In genomic region chr6:31665501-31666336, GRCh38 we compare ENCODE assay signal across 1 cellular context.
TF ChIP-seq lines count a peak whose summit lies in the region.

Gene CSNK2B (plus strand): TSS chr6:31666080. CDS start chr6:31666832, 752 bp downstream.

TF ChIP-seq in GM12878, 131 proteins besides CTCF, POLR2A, EP300 and RAD21 (continued from another document and continues in another):
- TF ChIP-seq, protein P1, sequence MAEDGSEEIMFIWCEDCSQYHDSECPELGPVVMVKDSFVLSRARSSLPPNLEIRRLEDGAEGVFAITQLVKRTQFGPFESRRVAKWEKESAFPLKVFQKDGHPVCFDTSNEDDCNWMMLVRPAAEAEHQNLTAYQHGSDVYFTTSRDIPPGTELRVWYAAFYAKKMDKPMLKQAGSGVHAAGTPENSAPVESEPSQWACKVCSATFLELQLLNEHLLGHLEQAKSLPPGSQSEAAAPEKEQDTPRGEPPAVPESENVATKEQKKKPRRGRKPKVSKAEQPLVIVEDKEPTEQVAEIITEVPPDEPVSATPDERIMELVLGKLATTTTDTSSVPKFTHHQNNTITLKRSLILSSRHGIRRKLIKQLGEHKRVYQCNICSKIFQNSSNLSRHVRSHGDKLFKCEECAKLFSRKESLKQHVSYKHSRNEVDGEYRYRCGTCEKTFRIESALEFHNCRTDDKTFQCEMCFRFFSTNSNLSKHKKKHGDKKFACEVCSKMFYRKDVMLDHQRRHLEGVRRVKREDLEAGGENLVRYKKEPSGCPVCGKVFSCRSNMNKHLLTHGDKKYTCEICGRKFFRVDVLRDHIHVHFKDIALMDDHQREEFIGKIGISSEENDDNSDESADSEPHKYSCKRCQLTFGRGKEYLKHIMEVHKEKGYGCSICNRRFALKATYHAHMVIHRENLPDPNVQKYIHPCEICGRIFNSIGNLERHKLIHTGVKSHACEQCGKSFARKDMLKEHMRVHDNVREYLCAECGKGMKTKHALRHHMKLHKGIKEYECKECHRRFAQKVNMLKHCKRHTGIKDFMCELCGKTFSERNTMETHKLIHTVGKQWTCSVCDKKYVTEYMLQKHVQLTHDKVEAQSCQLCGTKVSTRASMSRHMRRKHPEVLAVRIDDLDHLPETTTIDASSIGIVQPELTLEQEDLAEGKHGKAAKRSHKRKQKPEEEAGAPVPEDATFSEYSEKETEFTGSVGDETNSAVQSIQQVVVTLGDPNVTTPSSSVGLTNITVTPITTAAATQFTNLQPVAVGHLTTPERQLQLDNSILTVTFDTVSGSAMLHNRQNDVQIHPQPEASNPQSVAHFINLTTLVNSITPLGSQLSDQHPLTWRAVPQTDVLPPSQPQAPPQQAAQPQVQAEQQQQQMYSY (CRISPR knock-in tag; IDR thresholded peaks at IDR 0.05) = no peak
- TF ChIP-seq CREM (IDR thresholded peaks at IDR 0.05; ENCODE audit: low read depth) = peak; percentile 90
- no peak for TF ChIP-seq CBX5 (IDR thresholded peaks at IDR 0.05; ENCODE audit: low read depth)
- TF ChIP-seq, protein P2, sequence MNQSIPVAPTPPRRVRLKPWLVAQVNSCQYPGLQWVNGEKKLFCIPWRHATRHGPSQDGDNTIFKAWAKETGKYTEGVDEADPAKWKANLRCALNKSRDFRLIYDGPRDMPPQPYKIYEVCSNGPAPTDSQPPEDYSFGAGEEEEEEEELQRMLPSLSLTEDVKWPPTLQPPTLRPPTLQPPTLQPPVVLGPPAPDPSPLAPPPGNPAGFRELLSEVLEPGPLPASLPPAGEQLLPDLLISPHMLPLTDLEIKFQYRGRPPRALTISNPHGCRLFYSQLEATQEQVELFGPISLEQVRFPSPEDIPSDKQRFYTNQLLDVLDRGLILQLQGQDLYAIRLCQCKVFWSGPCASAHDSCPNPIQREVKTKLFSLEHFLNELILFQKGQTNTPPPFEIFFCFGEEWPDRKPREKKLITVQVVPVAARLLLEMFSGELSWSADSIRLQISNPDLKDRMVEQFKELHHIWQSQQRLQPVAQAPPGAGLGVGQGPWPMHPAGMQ (IDR thresholded peaks at IDR 0.05; ENCODE audit: borderline replicate concordance) = no peak
- TF ChIP-seq MEF2A (IDR thresholded peaks at IDR 0.05; ENCODE audit: insufficient read depth, low read depth, low read length) = no peak
- peak; percentile 87 for TF ChIP-seq MTA2 (IDR thresholded peaks at IDR 0.05; ENCODE audit: low read depth)
- peak; percentile 70 for TF ChIP-seq RAD51 (IDR thresholded peaks at IDR 0.05)
- no peak for TF ChIP-seq E2F4 (IDR thresholded peaks at IDR 0.05; ENCODE audit: low read depth, low read length)
- TF ChIP-seq SIN3A (IDR thresholded peaks at IDR 0.05; ENCODE audit: low read depth, low read length) = peak; percentile 61; the same call in 1 of the 2 replicates
- TF ChIP-seq BCLAF1 (IDR thresholded peaks at IDR 0.05) = no peak
- TF ChIP-seq CUX1 (IDR thresholded peaks at IDR 0.05; ENCODE audit: insufficient replicate concordance, low read depth, low read length) = no peak
- TF ChIP-seq CREB1 (IDR thresholded peaks at IDR 0.05; ENCODE audit: low read depth) = peak; percentile 91
- TF ChIP-seq ATF7 (IDR thresholded peaks at IDR 0.05; ENCODE audit: low read depth) = no peak
- TF ChIP-seq POLR2AphosphoS2 (IDR thresholded peaks at IDR 0.05; ENCODE audit: low read depth, low read length) = peak; percentile 59; the same call in 1 of the 2 replicates
- peak; percentile 61 for TF ChIP-seq PML (IDR thresholded peaks at IDR 0.05; ENCODE audit: low read length)
- TF ChIP-seq, protein P3, sequence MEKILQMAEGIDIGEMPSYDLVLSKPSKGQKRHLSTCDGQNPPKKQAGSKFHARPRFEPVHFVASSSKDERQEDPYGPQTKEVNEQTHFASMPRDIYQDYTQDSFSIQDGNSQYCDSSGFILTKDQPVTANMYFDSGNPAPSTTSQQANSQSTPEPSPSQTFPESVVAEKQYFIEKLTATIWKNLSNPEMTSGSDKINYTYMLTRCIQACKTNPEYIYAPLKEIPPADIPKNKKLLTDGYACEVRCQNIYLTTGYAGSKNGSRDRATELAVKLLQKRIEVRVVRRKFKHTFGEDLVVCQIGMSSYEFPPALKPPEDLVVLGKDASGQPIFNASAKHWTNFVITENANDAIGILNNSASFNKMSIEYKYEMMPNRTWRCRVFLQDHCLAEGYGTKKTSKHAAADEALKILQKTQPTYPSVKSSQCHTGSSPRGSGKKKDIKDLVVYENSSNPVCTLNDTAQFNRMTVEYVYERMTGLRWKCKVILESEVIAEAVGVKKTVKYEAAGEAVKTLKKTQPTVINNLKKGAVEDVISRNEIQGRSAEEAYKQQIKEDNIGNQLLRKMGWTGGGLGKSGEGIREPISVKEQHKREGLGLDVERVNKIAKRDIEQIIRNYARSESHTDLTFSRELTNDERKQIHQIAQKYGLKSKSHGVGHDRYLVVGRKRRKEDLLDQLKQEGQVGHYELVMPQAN (conservative IDR thresholded peaks at IDR 0.05) = peak; percentile 63
- TF ChIP-seq KAT2A (conservative IDR thresholded peaks at IDR 0.05; ENCODE audit: control insufficient read depth, low read depth, low read length) = no peak
- TF ChIP-seq MYB (IDR thresholded peaks at IDR 0.05; ENCODE audit: borderline replicate concordance, low read depth, low read length) = no peak
- TF ChIP-seq ZNF592 (IDR thresholded peaks at IDR 0.05) = no peak
- TF ChIP-seq MLLT1 (IDR thresholded peaks at IDR 0.05) = 0 out of 2 replicates have a peak, but pooled peaks have one; percentile 13
- TF ChIP-seq SMAD1 (IDR thresholded peaks at IDR 0.05; ENCODE audit: low read depth, partially characterized antibody) = no peak
- TF ChIP-seq, protein P4, sequence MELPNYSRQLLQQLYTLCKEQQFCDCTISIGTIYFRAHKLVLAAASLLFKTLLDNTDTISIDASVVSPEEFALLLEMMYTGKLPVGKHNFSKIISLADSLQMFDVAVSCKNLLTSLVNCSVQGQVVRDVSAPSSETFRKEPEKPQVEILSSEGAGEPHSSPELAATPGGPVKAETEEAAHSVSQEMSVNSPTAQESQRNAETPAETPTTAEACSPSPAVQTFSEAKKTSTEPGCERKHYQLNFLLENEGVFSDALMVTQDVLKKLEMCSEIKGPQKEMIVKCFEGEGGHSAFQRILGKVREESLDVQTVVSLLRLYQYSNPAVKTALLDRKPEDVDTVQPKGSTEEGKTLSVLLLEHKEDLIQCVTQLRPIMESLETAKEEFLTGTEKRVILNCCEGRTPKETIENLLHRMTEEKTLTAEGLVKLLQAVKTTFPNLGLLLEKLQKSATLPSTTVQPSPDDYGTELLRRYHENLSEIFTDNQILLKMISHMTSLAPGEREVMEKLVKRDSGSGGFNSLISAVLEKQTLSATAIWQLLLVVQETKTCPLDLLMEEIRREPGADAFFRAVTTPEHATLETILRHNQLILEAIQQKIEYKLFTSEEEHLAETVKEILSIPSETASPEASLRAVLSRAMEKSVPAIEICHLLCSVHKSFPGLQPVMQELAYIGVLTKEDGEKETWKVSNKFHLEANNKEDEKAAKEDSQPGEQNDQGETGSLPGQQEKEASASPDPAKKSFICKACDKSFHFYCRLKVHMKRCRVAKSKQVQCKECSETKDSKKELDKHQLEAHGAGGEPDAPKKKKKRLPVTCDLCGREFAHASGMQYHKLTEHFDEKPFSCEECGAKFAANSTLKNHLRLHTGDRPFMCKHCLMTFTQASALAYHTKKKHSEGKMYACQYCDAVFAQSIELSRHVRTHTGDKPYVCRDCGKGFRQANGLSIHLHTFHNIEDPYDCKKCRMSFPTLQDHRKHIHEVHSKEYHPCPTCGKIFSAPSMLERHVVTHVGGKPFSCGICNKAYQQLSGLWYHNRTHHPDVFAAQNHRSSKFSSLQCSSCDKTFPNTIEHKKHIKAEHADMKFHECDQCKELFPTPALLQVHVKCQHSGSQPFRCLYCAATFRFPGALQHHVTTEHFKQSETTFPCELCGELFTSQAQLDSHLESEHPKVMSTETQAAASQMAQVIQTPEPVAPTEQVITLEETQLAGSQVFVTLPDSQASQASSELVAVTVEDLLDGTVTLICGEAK (IDR thresholded peaks at IDR 0.05; ENCODE audit: borderline replicate concordance) = peak; percentile 94
